In genomic region chr1:225738763-225739162, GRCh38 we compare ENCODE assay signal across 29 cellular contexts.
"Had no signal": no experiment of that assay in that cellular context is flagged by ENCODE, and none has a peak within 500 bp of the region (broad histone marks: within the 10 kb centered on the region; RNA-seq: fewer than 3 reads in every experiment).

No MANE protein-coding gene starts in this region.

- H3K27me3 ChIP-seq: adrenal gland, body of pancreas, colonic mucosa had no signal

- ATAC-seq: activated CD4-positive, alpha-beta T cell treated with anti-CD3 and anti-CD28 coated beads for 36 hours; activated CD8-positive, alpha-beta memory T cell treated with anti-CD3 and anti-CD28 coated beads, Interleukin-2, amount 10 ng/mL, durations not matched to agents 7 days and 5 days; activated CD8-positive, alpha-beta T cell treated with anti-CD3 and anti-CD28 coated beads, Interleukin-2, amount 10 ng/mL, durations not matched to agents 7 days and 5 days; activated naive CD8-positive, alpha-beta T cell treated with anti-CD3 and anti-CD28 coated beads, Interleukin-2, amount 50 U/mL, for 24 hours; body of pancreas; esophagus mucosa had no signal

- FAIRE-seq: frontal cortex had no signal

- H3K36me3 ChIP-seq: adrenal gland, colonic mucosa, WERI-Rb-1 had no signal

- H3K4me3 ChIP-seq: adrenal gland, body of pancreas, colonic mucosa had no signal

- H3K4me1 ChIP-seq: colonic mucosa had no signal

- H3K27ac ChIP-seq: adrenal gland, body of pancreas, colonic mucosa, WERI-Rb-1 had no signal

- DNase-seq: activated CD4-positive, alpha-beta memory T cell treated with anti-CD3 and anti-CD28 coated beads for 36 hours; activated CD4-positive, alpha-beta T cell treated with anti-CD3 and anti-CD28 coated beads for 36 hours; activated CD4-positive, alpha-beta T cell treated with anti-CD3 and anti-CD28 coated beads, Interleukin-2, amount 10 ng/mL, durations not matched to agents 24 days and 14 days; activated CD4-positive, CD25-positive, alpha-beta regulatory T cell; activated CD4-positive, CD25-positive, alpha-beta regulatory T cell treated with anti-CD3 and anti-CD28 coated beads, Interleukin-2, amount 50 U/mL, for 72 hours; activated CD8-positive, alpha-beta memory T cell treated with anti-CD3 and anti-CD28 coated beads, Interleukin-2, amount 10 ng/mL, durations not matched to agents 7 days and 5 days; activated CD8-positive, alpha-beta memory T cell treated with anti-CD3 and anti-CD28 coated beads, Interleukin-2, amount 50 U/mL, for 4 hours; activated CD8-positive, alpha-beta T cell treated with anti-CD3 and anti-CD28 coated beads, Interleukin-2, amount 10 ng/mL, durations not matched to agents 7 days and 5 days; activated effector memory CD4-positive, alpha-beta T cell treated with anti-CD3 and anti-CD28 coated beads, Interleukin-2, amount 50 U/mL, for 16 hours; activated naive CD4-positive, alpha-beta T cell treated with anti-CD3 and anti-CD28 coated beads for 36 hours; activated naive CD8-positive, alpha-beta T cell treated with anti-CD3 and anti-CD28 coated beads for 36 hours; activated naive CD8-positive, alpha-beta T cell treated with anti-CD3 and anti-CD28 coated beads, Interleukin-2, amount 50 U/mL, for 24 hours; activated T-cell treated with anti-CD3 and anti-CD28 coated beads, Interleukin-2, amount 50 U/mL, for 1 hour; activated T-cell treated with anti-CD3 and anti-CD28 coated beads, Interleukin-2, amount 50 U/mL, for 48 hours; adrenal gland; amygdala; body of pancreas; central memory CD4-positive, alpha-beta T cell; cerebellar nuclear complex; colonic mucosa; effector memory CD4-positive, alpha-beta T cell; endodermal cell; foreskin fibroblast; head of caudate nucleus; hippocampal formation; T1000; WERI-Rb-1 had no signal

- H3K9me3 ChIP-seq: adrenal gland, body of pancreas, colonic mucosa had no signal
